ENCODE assay signal across 1 cellular context in the genomic region with DNA sequence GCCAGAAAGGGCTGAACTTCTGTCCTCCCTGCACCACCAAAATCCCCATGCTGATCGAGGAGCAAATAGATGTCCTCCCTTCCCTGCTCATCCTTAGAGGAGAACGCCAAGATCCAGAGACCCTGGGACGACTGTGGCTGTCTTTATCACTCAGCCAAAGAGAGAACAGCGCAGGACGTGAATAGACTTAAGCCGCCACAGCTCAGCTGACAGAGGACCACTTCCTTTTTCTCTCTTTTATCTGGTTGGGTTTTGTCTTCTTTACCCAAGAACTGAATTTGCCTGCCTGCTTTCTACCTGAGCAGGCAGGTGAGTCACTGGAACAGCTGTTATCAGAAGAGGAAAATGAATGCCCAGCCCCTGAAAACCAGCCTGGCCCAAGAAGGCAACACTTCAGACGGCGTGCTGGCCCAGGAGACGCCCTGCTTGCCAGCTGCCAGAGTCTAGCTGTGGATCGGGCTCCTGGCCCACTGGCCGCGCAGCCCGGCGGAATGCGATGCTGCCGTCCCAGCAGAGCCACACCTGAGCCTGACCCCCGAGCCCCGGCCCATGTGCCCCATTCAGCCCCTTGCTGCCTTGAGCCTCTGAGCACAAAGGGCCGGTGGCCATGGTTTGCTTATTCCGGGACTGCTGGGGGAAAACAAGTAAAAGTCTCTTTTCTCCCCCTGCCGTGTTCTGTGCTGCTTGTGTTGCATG.
TF ChIP-seq lines count a peak whose summit lies in the region.

No MANE protein-coding gene starts in this region.

TF ChIP-seq in HEK293, 187 proteins besides CTCF, POLR2A, EP300 and RAD21 (continued from another document):
- no peak for TF ChIP-seq ZNF549 (tag by site-specific recombination; IDR thresholded peaks at IDR 0.05)
- TF ChIP-seq ZNF350 (tag by site-specific recombination; IDR thresholded peaks at IDR 0.05), result no peak
- TF ChIP-seq ZNF571 (tag by site-specific recombination; IDR thresholded peaks at IDR 0.05), result no peak
- TF ChIP-seq ZNF211 (tag by site-specific recombination; IDR thresholded peaks at IDR 0.05; ENCODE audit: low read depth), result no peak
- no peak for TF ChIP-seq ZNF19 (tag by site-specific recombination; IDR thresholded peaks at IDR 0.05; ENCODE audit: low read depth)
- no peak for TF ChIP-seq ZNF133 (tag by site-specific recombination; IDR thresholded peaks at IDR 0.05)
- TF ChIP-seq, protein P1, sequence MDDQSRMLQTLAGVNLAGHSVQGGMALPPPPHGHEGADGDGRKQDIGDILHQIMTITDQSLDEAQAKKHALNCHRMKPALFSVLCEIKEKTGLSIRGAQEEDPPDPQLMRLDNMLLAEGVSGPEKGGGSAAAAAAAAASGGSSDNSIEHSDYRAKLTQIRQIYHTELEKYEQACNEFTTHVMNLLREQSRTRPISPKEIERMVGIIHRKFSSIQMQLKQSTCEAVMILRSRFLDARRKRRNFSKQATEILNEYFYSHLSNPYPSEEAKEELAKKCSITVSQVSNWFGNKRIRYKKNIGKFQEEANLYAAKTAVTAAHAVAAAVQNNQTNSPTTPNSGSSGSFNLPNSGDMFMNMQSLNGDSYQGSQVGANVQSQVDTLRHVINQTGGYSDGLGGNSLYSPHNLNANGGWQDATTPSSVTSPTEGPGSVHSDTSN (CRISPR knock-in tag; IDR thresholded peaks at IDR 0.05), result no peak
- no peak for TF ChIP-seq ZFP69B (tag by site-specific recombination; IDR thresholded peaks at IDR 0.05)
- no peak for TF ChIP-seq ZNF354C (tag by site-specific recombination; IDR thresholded peaks at IDR 0.05; ENCODE audit: borderline replicate concordance, low read depth)
- TF ChIP-seq ZNF544 (tag by site-specific recombination; IDR thresholded peaks at IDR 0.05), result no peak
- TF ChIP-seq, protein P2, sequence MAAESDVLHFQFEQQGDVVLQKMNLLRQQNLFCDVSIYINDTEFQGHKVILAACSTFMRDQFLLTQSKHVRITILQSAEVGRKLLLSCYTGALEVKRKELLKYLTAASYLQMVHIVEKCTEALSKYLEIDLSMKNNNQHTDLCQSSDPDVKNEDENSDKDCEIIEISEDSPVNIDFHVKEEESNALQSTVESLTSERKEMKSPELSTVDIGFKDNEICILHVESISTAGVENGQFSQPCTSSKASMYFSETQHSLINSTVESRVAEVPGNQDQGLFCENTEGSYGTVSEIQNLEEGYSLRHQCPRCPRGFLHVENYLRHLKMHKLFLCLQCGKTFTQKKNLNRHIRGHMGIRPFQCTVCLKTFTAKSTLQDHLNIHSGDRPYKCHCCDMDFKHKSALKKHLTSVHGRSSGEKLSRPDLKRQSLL (tag by site-specific recombination; IDR thresholded peaks at IDR 0.05), result no peak
- TF ChIP-seq ZNF10 (tag by site-specific recombination; IDR thresholded peaks at IDR 0.05), result no peak
- TF ChIP-seq, protein P3, sequence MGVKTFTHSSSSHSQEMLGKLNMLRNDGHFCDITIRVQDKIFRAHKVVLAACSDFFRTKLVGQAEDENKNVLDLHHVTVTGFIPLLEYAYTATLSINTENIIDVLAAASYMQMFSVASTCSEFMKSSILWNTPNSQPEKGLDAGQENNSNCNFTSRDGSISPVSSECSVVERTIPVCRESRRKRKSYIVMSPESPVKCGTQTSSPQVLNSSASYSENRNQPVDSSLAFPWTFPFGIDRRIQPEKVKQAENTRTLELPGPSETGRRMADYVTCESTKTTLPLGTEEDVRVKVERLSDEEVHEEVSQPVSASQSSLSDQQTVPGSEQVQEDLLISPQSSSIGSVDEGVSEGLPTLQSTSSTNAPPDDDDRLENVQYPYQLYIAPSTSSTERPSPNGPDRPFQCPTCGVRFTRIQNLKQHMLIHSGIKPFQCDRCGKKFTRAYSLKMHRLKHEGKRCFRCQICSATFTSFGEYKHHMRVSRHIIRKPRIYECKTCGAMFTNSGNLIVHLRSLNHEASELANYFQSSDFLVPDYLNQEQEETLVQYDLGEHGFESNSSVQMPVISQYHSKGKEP (tag by site-specific recombination; IDR thresholded peaks at IDR 0.05), result no peak
- TF ChIP-seq SP3 (tag by site-specific recombination; IDR thresholded peaks at IDR 0.05), result no peak
- TF ChIP-seq ZNF837 (tag by site-specific recombination; IDR thresholded peaks at IDR 0.05), result no peak
